ENCODE assay signal across 8 cellular contexts in genomic region chr4:147731611-147732515, GRCh38. TPM values are rescaled to one million over a fixed set of nuclear protein-coding genes. Genes with fewer than 3 reads are reported as not detected.
DNase-seq lines count a peak whose midpoint lies in the region; ATAC-seq, FAIRE-seq and TF ChIP-seq lines count a peak whose summit lies in the region.

ARHGAP10 (plus strand) TSS chr4:147732088; CDS start chr4:147732302, 214 bp downstream.

- TF ChIP-seq RAD21 in IMR-90 (IDR thresholded peaks at IDR 0.05; ENCODE audit: low read length) (no peak; the same call in 1 of the 2 replicates), GM12878 (IDR thresholded peaks at IDR 0.05; ENCODE audit: insufficient read depth, low read depth, low read length) (no peak)

- peak within 1 kb of the TSS; percentile 81 for H3K4ac ChIP-seq in IMR-90 (ENCODE audit: low read depth, low read length)

- H3K9me1 ChIP-seq in IMR-90 (ENCODE audit: insufficient read depth, low read length): peaks cover 9% of the 10 kb centered on the region

- FAIRE-seq in GM12878 (lab: Jason Lieb, UNC): no peak

- H3K79me1 ChIP-seq in IMR-90 (ENCODE audit: low read depth in 1 of 2, low read length in 2 of 2): peaks cover 15 to 42% of the 10 kb centered on the region in 2 experiments; a peak in 3 of 4 replicates

- peaks cover 47% of the 10 kb centered on the region for H3K27me3 ChIP-seq in DOHH2 (ENCODE audit: control insufficient read depth, low read length)
- no peaks in the 10 kb centered on the region for H3K27me3 ChIP-seq in IMR-90 (ENCODE audit: control insufficient read depth, insufficient read depth, low read length)
- H3K27me3 ChIP-seq in GM12878 (replicated peaks in 1 of 2; ENCODE audit: control insufficient read depth in 2 of 2, insufficient read depth in 2 of 2, low read length in 1 of 2): no peaks in the 10 kb centered on the region
- H3K27me3 ChIP-seq in skeletal muscle tissue (ENCODE audit: control insufficient read depth in 3 of 3, insufficient read depth in 3 of 3, low read length in 3 of 3): no peaks in the 10 kb centered on the region

- no peak for TF ChIP-seq CTCF in DOHH2 (IDR thresholded peaks at IDR 0.05; ENCODE audit: low read depth, low read length, poor library complexity, severe bottlenecking)
- TF ChIP-seq CTCF in IMR-90 (conservative IDR thresholded peaks at IDR 0.05; ENCODE audit: low read depth, low read length): no peak
- TF ChIP-seq CTCF in GM12878 (IDR thresholded peaks at IDR 0.05 in 2 of 3, conservative IDR thresholded peaks at IDR 0.05 in 1 of 3; ENCODE audit: control insufficient read depth in 2 of 3, extremely low read depth in 1 of 3, insufficient read depth in 1 of 3, low read depth in 3 of 3, low read length in 3 of 3): no peak

- peak within 1 kb of the TSS; percentile 81; the same call in 2 of the 3 replicates for H2BK15ac ChIP-seq in IMR-90 (ENCODE audit: low read depth, low read length)

- RAD21 ChIA-PET in GM12878 (lab: Charles Lee; ENCODE audit: unreplicated experiment): interaction anchor here (0.6 to 4.8 kb wide), 28 partner anchors 9 to 143 kb away, joined by 3 to 60 read pairs (median 4); partner anchors contain the start of genes PRMT9 and TMEM184C

- peak within 1 kb of the TSS; percentile 78 for H2AFZ ChIP-seq in IMR-90 (replicated peaks; ENCODE audit: low read length, poor library complexity)
- H2AFZ ChIP-seq in GM12878 (ENCODE audit: control insufficient read depth, low read depth, low read length): peak within 1 kb of the TSS; percentile 89

- POLR2A ChIA-PET in IMR-90 (lab: Charles Lee; ENCODE audit: unreplicated experiment) (interaction anchor here (0.6 to 1.7 kb wide), 4 partner anchors 21 to 199 kb away, joined by 4 to 11 read pairs (median 6); partner anchors contain the start of gene PRMT9), GM12878 (lab: Charles Lee) (interaction anchor here (0.9 to 3.8 kb wide), 22 partner anchors 8 to 135 kb away, joined by 3 to 17 read pairs (median 4); partner anchors contain the start of gene TMEM184C)

- CTCF ChIA-PET in IMR-90 (lab: Yijun Ruan, JAX): interaction anchor here (1.1 to 1.7 kb wide), 3 partner anchors 18 to 135 kb away, joined by 3 to 13 read pairs (median 4); no protein-coding TSS in a partner anchor
- CTCF ChIA-PET in GM12878 (lab: Yijun Ruan, JAX): interaction anchor here (0.8 to 9.1 kb wide), 15 partner anchors 10 to 133 kb away, joined by 3 to 94 read pairs (median 4); no protein-coding TSS in a partner anchor

- intact Hi-C loops in IMR-90 (cut with micrococcal nuclease): loop anchor here (2.0 to 5.0 kb wide), 4 partner anchors 23 to 115 kb away; partner anchors contain the start of gene PRMT9
- intact Hi-C loops in GM12878 (cut with micrococcal nuclease; ENCODE audit: unreplicated experiment): loop anchor here (2.0 to 5.0 kb wide), 2 partner anchors 23 to 115 kb away; no protein-coding TSS in a partner anchor

- peak within 1 kb of the TSS; percentile 80 for H4K5ac ChIP-seq in IMR-90 (ENCODE audit: low read depth, low read length)

- no TSS peak for BruUV-seq in IMR-90 (replicated peaks; lab: Mats Ljungman, UMichigan)
- BruUV-seq in GM12878 (replicated peaks; lab: Mats Ljungman, UMichigan): TSS peak; percentile 90

- dilution Hi-C loops in IMR-90 (cut with HindIII; ENCODE audit: low sequenced_read_pairs, unreplicated experiment): no loop called here

- H3K9ac ChIP-seq in IMR-90 (ENCODE audit: low read depth, low read length) (peak within 1 kb of the TSS; percentile 98), GM12878 (ENCODE audit: control insufficient read depth, insufficient read depth, low read length) (peak within 1 kb of the TSS; percentile 74), skeletal muscle tissue (ENCODE audit: low read depth in 1 of 3, low read length in 3 of 3) (peak within 1 kb of the TSS; percentile 93 to 95 (median 95))

- peak within 1 kb of the TSS; percentile 94 for H3K23ac ChIP-seq in IMR-90 (ENCODE audit: low read depth, low read length)

- H3K4me3 ChIP-seq in DOHH2 (ENCODE audit: low read length) (peak within 1 kb of the TSS; percentile 68), IMR-90 (ENCODE audit: insufficient read depth, low read depth, low read length) (peak within 1 kb of the TSS; percentile 97), GM12878 (peak within 1 kb of the TSS; percentile 98), iPS-11a (ENCODE audit: low read depth, low read length) (peak within 1 kb of the TSS; percentile 71), skeletal muscle tissue (ENCODE audit: low read length in 3 of 3) (peak within 1 kb of the TSS; percentile 90 to 95 (median 94))

- SMC1A ChIA-PET in GM12878 (lab: Charles Lee; ENCODE audit: uncharacterized antibody, unreplicated experiment): interaction anchor here (0.6 to 5.0 kb wide), 26 partner anchors 10 to 137 kb away, joined by 3 to 19 read pairs (median 4); partner anchors contain the start of gene PRMT9

- no peak for TF ChIP-seq EP300 in GM12878 (IDR thresholded peaks at IDR 0.05; ENCODE audit: borderline replicate concordance in 1 of 2, control insufficient read depth in 1 of 2, low read depth in 2 of 2, low read length in 2 of 2)

- peak within 1 kb of the TSS; percentile 85 for H4K91ac ChIP-seq in IMR-90 (ENCODE audit: insufficient read depth, low read depth, low read length)

- peak within 1 kb of the TSS; percentile 92 for H2BK120ac ChIP-seq in IMR-90 (ENCODE audit: low read depth, low read length)

- H4K8ac ChIP-seq in IMR-90 (ENCODE audit: low read depth in 2 of 2, low read length in 2 of 2): peak within 1 kb of the TSS; percentile 18 to 89

- H3K9me3 ChIP-seq in DOHH2 (ENCODE audit: control insufficient read depth, insufficient read depth, low read length) (no peaks in the 10 kb centered on the region), IMR-90 (ENCODE audit: control insufficient read depth, insufficient read depth, low read length) (no peaks in the 10 kb centered on the region), GM12878 (replicated peaks; ENCODE audit: control insufficient read depth, insufficient read depth, low read length) (no peaks in the 10 kb centered on the region), skeletal muscle tissue (ENCODE audit: control insufficient read depth in 3 of 3, low read length in 3 of 3) (no peaks in the 10 kb centered on the region)

- peak; percentile 58 for ATAC-seq in GM21526 (IDR thresholded peaks at IDR 0.05; ENCODE audit: low FRiP score, unreplicated experiment)
- ATAC-seq in IMR-90 (ENCODE audit: low read depth): peak; percentile 83
- peak; percentile 71 for ATAC-seq in GM12878

- H3K27ac ChIP-seq in DOHH2 (ENCODE audit: low read depth, low read length): no peak within 1 kb of the TSS
- peak within 1 kb of the TSS; percentile 97 for H3K27ac ChIP-seq in IMR-90 (ENCODE audit: insufficient read depth, low read length)
- H3K27ac ChIP-seq in GM12878 (ENCODE audit: control insufficient read depth, insufficient read depth): peak within 1 kb of the TSS; percentile 91
- peak within 1 kb of the TSS; percentile 88 for H3K27ac ChIP-seq in skeletal muscle tissue (ENCODE audit: low read depth, low read length)

- 0% methylated on average over 80 of the region's 104 CpGs; no CpG with 5 or more reads in 1 of the 2 experiments for WGBS in IMR-90 (ENCODE audit: extremely low coverage in 2 of 2, insufficient read length in 1 of 2), 2 experiments
- WGBS in GM12878 (ENCODE audit: insufficient coverage, insufficient replicate concordance, low lambda C conversion rate, missing lambda C conversion rate): under 1% methylated on average over 45 of the region's 104 CpGs

- H3K4me1 ChIP-seq in DOHH2 (ENCODE audit: control insufficient read depth, low read length): peaks cover 21% of the 10 kb centered on the region
- H3K4me1 ChIP-seq in IMR-90 (ENCODE audit: control insufficient read depth, insufficient read depth, low read length): peaks cover 16% of the 10 kb centered on the region
- peaks cover 12% of the 10 kb centered on the region for H3K4me1 ChIP-seq in GM12878 (ENCODE audit: control insufficient read depth, insufficient read depth, low read length)
- H3K4me1 ChIP-seq in skeletal muscle tissue (ENCODE audit: control insufficient read depth in 3 of 3, insufficient read depth in 3 of 3, low read length in 3 of 3): peaks cover 25 to 40% (median 30%) of the 10 kb centered on the region in 3 donors

- H3K14ac ChIP-seq in IMR-90 (replicated peaks; ENCODE audit: low read depth, low read length): peak within 1 kb of the TSS; percentile 93

- H2AK5ac ChIP-seq in IMR-90 (ENCODE audit: low read depth, low read length): peak within 1 kb of the TSS; percentile 90

- H2AK9ac ChIP-seq in IMR-90 (replicated peaks; ENCODE audit: low read depth, low read length, poor library complexity): peak within 1 kb of the TSS; percentile 80

- DNase-seq in IMR-90 (peak; percentile 82), T-helper 9 cell (peak; percentile 57), GM12878 (ENCODE audit: low read depth, low spot score) (no peak), globus pallidus (ENCODE audit: low spot score) (no peak)

- no peaks in the 10 kb centered on the region for H3K9me2 ChIP-seq in DOHH2 (replicated peaks; ENCODE audit: control insufficient read depth, low read length)

- in situ Hi-C loops in IMR-90 (cut with MboI; ENCODE audit: low sequenced_read_pairs): loop anchor here (5.0 kb wide), 1 partner anchor 135 kb away; no protein-coding TSS in a partner anchor
- in situ Hi-C loops in GM12878 (cut with MboI): no loop called here

- peak within 1 kb of the TSS; percentile 90 for H2BK5ac ChIP-seq in IMR-90 (ENCODE audit: low read depth, low read length, poor library complexity, severe bottlenecking)

- no peaks in the 10 kb centered on the region for H4K20me1 ChIP-seq in DOHH2 (ENCODE audit: control insufficient read depth, insufficient read depth, low read depth, low read length)
- H4K20me1 ChIP-seq in IMR-90 (ENCODE audit: insufficient read depth, low read length): peaks cover 19% of the 10 kb centered on the region; the same call in 1 of the 2 replicates
- no peaks in the 10 kb centered on the region for H4K20me1 ChIP-seq in GM12878 (ENCODE audit: control insufficient read depth, insufficient read depth)

- H3K56ac ChIP-seq in IMR-90 (ENCODE audit: extremely low read depth, insufficient read depth, low read length): peak within 1 kb of the TSS; percentile 81

- peak within 1 kb of the TSS; percentile 76 for H2BK20ac ChIP-seq in IMR-90 (ENCODE audit: low read depth, low read length)

- H3K36me3 ChIP-seq in DOHH2 (ENCODE audit: control insufficient read depth, low read length) (no peaks in the 10 kb centered on the region), IMR-90 (ENCODE audit: control insufficient read depth, insufficient read depth, low read length) (no peaks in the 10 kb centered on the region), GM12878 (ENCODE audit: control insufficient read depth in 2 of 2, insufficient read depth in 2 of 2, low read length in 1 of 2) (no peaks in the 10 kb centered on the region), skeletal muscle tissue (ENCODE audit: control insufficient read depth in 3 of 3, insufficient read depth in 3 of 3, low read length in 3 of 3) (no peaks in the 10 kb centered on the region)

- 0 out of 2 replicates have a peak, but pooled peaks cover 11% of the 10 kb centered on the region for H3F3A ChIP-seq in DOHH2 (ENCODE audit: control insufficient read depth, insufficient read depth)

- H3K18ac ChIP-seq in IMR-90 (ENCODE audit: low read depth, low read length): peak within 1 kb of the TSS; percentile 84

- peak within 1 kb of the TSS; percentile 81 for H3K4me2 ChIP-seq in DOHH2 (ENCODE audit: low read length)
- H3K4me2 ChIP-seq in IMR-90 (ENCODE audit: low read depth, low read length): peak within 1 kb of the TSS; percentile 91
- H3K4me2 ChIP-seq in GM12878 (ENCODE audit: control insufficient read depth, insufficient read depth): peak within 1 kb of the TSS; percentile 79

- peak; percentile 73 for TF ChIP-seq POLR2A in IMR-90 (IDR thresholded peaks at IDR 0.05; ENCODE audit: low read depth, low read length)
- TF ChIP-seq POLR2A in GM12878 (IDR thresholded peaks at IDR 0.05; ENCODE audit: low read depth, low read length): peak; percentile 78

- H3K79me2 ChIP-seq in DOHH2 (ENCODE audit: control insufficient read depth, low read length): no peaks in the 10 kb centered on the region; the same call in 1 of the 2 replicates
- peaks cover 55% of the 10 kb centered on the region for H3K79me2 ChIP-seq in GM12878 (ENCODE audit: control insufficient read depth, insufficient read depth, low read length)

RNA-seq across cellular contexts. Expression of gene ARHGAP10, which starts in this region (rescaled TPM):
- total RNA-seq in IMR-90 (2012; rRNA removed) (29.4 and 42.8 TPM in 2 replicates), GM12878 (2014; rRNA removed) (16.2 and 19.8 TPM in 2 replicates), GM12878 (2014; rRNA removed; fragmentation: Illumina TruSeq; extraction: Trizol) (20.9 and 23.2 TPM in 2 replicates), GM12878 (2021) (22.6 and 23.4 TPM in 2 replicates), skeletal muscle tissue (88.7 TPM)
- polyA plus RNA-seq in IMR-90 (2012; rRNA removed) (27.1 and 29.0 TPM in 2 replicates), GM12878 (2011; rRNA removed) (9.6 and 13.3 TPM in 2 replicates), GM12878 (2014; fragmentation: Illumina TruSeq; extraction: Trizol) (17.7 and 18.2 TPM in 2 replicates), GM12878 (2014; fragmentation: Nextera tagmentation; extraction: Ambion mirVana) (1 to 10 TPM; 1.3 to 4.5 TPM), GM12878 (2014; rRNA removed) (14.2 and 14.5 TPM in 2 replicates), GM12878 (2016; fragmentation: Nextera tagmentation; extraction: Ambion mirVana) (10 to 100 TPM; 24.0 to 25.8 TPM)
- 24.2 and 25.1 TPM in 2 replicates for polyA plus RNA-seq in IMR-90 (2012; cell fraction: cytosol; rRNA removed)
- 25.9 and 37.1 TPM in 2 replicates for polyA plus RNA-seq in IMR-90 (2012; cell fraction: nucleus; rRNA removed; ENCODE audit: low replicate concordance)
- 220 and 233 TPM in 2 replicates for total RNA-seq in GM12878 (2013; cell fraction: nucleolus; rRNA removed)
- polyA plus RNA-seq in GM12878 (2011; ENCODE audit: low read depth): 17.2 TPM
- 9.3 and 10.7 TPM in 2 replicates for polyA plus RNA-seq in GM12878 (2011; cell fraction: cytosol; rRNA removed)
- polyA plus RNA-seq in GM12878 (2011; cell fraction: nucleus; rRNA removed): 19.6 and 20.4 TPM in 2 replicates
- polyA plus RNA-seq in GM12878 (2012): 15.2 and 18.9 TPM in 2 replicates
- 21.9 and 25.0 TPM in 2 replicates for polyA minus RNA-seq in GM12878 (2011; rRNA and poly(A)+ RNA removed)
- polyA minus RNA-seq in GM12878 (2011; cell fraction: cytosol; rRNA and poly(A)+ RNA removed): 6.1 and 7.2 TPM in 2 replicates
- 46.3 and 78.8 TPM in 2 replicates for polyA minus RNA-seq in GM12878 (2011; cell fraction: nucleus; rRNA and poly(A)+ RNA removed)

Comparison
In these comparisons a context has a peak if more than half of its experiments do, and no peak if none do; other contexts are left out.
1. DNase-seq: peak in IMR-90 (single experiment) and T-helper 9 cell (single experiment); none in GM12878 (single experiment) and globus pallidus (single experiment).
2. Peak in every context shown above with its lines, with median percentiles within 50 percentile points of each other: H3K4me2 ChIP-seq, H3K4me3 ChIP-seq, ATAC-seq and H3K9ac ChIP-seq.